In the genomic region with DNA sequence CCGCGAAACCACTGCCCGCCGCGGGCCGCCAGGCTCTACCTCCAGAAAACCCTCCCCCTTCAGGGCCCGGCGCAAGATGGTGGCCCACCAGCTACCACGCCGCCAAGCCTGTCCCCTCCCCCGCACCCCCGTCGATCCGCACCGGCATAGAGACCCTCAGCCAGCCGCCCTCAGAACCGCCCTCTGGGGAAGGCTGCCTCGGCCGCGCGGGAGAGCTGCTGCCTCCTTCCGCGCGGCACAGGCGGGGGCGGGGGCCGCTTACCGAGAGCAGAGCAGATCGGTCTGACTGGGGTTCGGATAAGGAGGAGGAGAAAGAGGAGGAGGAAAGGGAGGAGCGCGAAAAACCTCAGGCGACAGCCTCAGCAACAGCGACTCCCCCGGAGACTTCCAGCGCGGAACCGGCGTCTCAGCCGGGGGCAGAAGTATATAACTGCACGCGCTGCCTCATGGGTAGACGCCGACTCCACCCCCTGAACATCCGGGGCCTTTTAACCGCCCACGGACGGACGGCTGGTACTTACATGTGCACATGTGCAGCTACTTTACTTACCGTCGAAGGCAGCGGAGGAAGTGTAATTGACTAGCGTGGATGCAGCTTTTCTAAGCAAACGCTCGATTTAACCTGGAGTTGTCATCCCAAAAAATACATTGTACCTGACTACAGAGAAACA, we compare ENCODE assay signal across 1 cellular context.
TF ChIP-seq lines count a peak whose summit lies in the region.

A gene with protein sequence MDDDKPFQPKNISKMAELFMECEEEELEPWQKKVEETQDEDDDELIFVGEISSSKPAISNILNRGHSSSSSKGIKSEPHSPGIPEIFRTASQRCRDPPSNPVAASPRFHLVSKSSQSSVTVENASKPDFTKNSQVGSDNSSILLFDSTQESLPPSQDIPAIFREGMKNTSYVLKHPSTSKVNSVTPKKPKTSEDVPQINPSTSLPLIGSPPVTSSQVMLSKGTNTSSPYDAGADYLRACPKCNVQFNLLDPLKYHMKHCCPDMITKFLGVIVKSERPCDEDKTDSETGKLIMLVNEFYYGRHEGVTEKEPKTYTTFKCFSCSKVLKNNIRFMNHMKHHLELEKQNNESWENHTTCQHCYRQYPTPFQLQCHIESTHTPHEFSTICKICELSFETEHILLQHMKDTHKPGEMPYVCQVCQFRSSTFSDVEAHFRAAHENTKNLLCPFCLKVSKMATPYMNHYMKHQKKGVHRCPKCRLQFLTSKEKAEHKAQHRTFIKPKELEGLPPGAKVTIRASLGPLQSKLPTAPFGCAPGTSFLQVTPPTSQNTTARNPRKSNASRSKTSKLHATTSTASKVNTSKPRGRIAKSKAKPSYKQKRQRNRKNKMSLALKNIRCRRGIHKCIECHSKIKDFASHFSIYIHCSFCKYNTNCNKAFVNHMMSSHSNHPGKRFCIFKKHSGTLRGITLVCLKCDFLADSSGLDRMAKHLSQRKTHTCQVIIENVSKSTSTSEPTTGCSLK (minus strand): TSS at position 400 of the 671 bp plus-strand sequence. CDS start 8,450 bp downstream, outside the sequence.

TF ChIP-seq in HepG2, 621 proteins besides CTCF, POLR2A, EP300 and RAD21 (continued from another document and continues in another):
- no peak for TF ChIP-seq HNF4G (IDR thresholded peaks at IDR 0.05; ENCODE audit: borderline replicate concordance, low read depth, low read length)
- TF ChIP-seq HNF4G (CRISPR knock-in tag; IDR thresholded peaks at IDR 0.05; ENCODE audit: borderline replicate concordance, low read depth): no peak
- TF ChIP-seq, protein P1, sequence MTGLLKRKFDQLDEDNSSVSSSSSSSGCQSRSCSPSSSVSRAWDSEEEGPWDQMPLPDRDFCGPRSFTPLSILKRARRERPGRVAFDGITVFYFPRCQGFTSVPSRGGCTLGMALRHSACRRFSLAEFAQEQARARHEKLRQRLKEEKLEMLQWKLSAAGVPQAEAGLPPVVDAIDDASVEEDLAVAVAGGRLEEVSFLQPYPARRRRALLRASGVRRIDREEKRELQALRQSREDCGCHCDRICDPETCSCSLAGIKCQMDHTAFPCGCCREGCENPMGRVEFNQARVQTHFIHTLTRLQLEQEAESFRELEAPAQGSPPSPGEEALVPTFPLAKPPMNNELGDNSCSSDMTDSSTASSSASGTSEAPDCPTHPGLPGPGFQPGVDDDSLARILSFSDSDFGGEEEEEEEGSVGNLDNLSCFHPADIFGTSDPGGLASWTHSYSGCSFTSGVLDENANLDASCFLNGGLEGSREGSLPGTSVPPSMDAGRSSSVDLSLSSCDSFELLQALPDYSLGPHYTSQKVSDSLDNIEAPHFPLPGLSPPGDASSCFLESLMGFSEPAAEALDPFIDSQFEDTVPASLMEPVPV (CRISPR knock-in tag; IDR thresholded peaks at IDR 0.05): no peak
- TF ChIP-seq, protein P2, sequence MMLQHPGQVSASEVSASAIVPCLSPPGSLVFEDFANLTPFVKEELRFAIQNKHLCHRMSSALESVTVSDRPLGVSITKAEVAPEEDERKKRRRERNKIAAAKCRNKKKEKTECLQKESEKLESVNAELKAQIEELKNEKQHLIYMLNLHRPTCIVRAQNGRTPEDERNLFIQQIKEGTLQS (CRISPR knock-in tag; IDR thresholded peaks at IDR 0.05): no peak
- TF ChIP-seq, protein P3, sequence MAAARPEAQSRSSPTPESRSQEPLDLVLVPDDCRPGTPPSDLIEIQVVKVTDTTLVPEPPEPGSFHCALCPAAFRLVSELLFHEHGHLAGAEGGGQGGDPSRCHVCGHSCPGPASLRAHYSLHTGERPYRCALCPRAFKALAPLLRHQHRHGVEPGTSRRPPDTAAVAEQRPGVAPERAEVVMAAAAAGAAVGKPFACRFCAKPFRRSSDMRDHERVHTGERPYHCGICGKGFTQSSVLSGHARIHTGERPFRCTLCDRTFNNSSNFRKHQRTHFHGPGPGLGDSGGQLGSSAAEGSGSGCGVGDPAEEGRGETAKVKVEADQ (CRISPR knock-in tag; IDR thresholded peaks at IDR 0.05; ENCODE audit: borderline replicate concordance): 0 out of 2 replicates have a peak, but pooled peaks have one; percentile 36
- TF ChIP-seq, protein P4, sequence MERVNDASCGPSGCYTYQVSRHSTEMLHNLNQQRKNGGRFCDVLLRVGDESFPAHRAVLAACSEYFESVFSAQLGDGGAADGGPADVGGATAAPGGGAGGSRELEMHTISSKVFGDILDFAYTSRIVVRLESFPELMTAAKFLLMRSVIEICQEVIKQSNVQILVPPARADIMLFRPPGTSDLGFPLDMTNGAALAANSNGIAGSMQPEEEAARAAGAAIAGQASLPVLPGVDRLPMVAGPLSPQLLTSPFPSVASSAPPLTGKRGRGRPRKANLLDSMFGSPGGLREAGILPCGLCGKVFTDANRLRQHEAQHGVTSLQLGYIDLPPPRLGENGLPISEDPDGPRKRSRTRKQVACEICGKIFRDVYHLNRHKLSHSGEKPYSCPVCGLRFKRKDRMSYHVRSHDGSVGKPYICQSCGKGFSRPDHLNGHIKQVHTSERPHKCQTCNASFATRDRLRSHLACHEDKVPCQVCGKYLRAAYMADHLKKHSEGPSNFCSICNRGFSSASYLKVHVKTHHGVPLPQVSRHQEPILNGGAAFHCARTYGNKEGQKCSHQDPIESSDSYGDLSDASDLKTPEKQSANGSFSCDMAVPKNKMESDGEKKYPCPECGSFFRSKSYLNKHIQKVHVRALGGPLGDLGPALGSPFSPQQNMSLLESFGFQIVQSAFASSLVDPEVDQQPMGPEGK (CRISPR knock-in tag; IDR thresholded peaks at IDR 0.05): peak; percentile 32; the same call in 1 of the 2 replicates
- TF ChIP-seq ZNF790 (CRISPR knock-in tag; IDR thresholded peaks at IDR 0.05; ENCODE audit: borderline replicate concordance): 0 out of 2 replicates have a peak, but pooled peaks have one; percentile 12
- TF ChIP-seq ZFY (CRISPR knock-in tag; IDR thresholded peaks at IDR 0.05): peak; percentile 52; the same call in 1 of the 2 replicates
- TF ChIP-seq BCL6 (CRISPR knock-in tag; IDR thresholded peaks at IDR 0.05): peak; percentile 42; the same call in 1 of the 2 replicates
- TF ChIP-seq ZNF263 (CRISPR knock-in tag; IDR thresholded peaks at IDR 0.05): peak; percentile 91
- TF ChIP-seq ATF1 (CRISPR knock-in tag; IDR thresholded peaks at IDR 0.05): no peak
- TF ChIP-seq ELF1 (CRISPR knock-in tag; IDR thresholded peaks at IDR 0.05): peak; percentile 38
- TF ChIP-seq, protein P5, sequence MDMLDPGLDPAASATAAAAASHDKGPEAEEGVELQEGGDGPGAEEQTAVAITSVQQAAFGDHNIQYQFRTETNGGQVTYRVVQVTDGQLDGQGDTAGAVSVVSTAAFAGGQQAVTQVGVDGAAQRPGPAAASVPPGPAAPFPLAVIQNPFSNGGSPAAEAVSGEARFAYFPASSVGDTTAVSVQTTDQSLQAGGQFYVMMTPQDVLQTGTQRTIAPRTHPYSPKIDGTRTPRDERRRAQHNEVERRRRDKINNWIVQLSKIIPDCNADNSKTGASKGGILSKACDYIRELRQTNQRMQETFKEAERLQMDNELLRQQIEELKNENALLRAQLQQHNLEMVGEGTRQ (IDR thresholded peaks at IDR 0.05; ENCODE audit: low read depth, low read length): no peak
- TF ChIP-seq, protein P5 (CRISPR knock-in tag; IDR thresholded peaks at IDR 0.05; ENCODE audit: borderline replicate concordance): no peak
- TF ChIP-seq, protein P6, sequence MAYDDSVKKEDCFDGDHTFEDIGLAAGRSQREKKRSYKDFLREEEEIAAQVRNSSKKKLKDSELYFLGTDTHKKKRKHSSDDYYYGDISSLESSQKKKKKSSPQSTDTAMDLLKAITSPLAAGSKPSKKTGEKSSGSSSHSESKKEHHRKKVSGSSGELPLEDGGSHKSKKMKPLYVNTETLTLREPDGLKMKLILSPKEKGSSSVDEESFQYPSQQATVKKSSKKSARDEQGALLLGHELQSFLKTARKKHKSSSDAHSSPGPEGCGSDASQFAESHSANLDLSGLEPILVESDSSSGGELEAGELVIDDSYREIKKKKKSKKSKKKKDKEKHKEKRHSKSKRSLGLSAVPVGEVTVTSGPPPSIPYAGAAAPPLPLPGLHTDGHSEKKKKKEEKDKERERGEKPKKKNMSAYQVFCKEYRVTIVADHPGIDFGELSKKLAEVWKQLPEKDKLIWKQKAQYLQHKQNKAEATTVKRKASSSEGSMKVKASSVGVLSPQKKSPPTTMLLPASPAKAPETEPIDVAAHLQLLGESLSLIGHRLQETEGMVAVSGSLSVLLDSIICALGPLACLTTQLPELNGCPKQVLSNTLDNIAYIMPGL (CRISPR knock-in tag; IDR thresholded peaks at IDR 0.05; ENCODE audit: borderline replicate concordance in 1 of 2, low read depth in 1 of 2): peak; percentile 46 to 68; a peak in 3 of 4 replicates
- no peak for TF ChIP-seq REL (CRISPR knock-in tag; conservative IDR thresholded peaks at IDR 0.05)
- no peak for TF ChIP-seq NCOR1 (IDR thresholded peaks at IDR 0.05; ENCODE audit: borderline replicate concordance, low read length)
- TF ChIP-seq, protein P7, sequence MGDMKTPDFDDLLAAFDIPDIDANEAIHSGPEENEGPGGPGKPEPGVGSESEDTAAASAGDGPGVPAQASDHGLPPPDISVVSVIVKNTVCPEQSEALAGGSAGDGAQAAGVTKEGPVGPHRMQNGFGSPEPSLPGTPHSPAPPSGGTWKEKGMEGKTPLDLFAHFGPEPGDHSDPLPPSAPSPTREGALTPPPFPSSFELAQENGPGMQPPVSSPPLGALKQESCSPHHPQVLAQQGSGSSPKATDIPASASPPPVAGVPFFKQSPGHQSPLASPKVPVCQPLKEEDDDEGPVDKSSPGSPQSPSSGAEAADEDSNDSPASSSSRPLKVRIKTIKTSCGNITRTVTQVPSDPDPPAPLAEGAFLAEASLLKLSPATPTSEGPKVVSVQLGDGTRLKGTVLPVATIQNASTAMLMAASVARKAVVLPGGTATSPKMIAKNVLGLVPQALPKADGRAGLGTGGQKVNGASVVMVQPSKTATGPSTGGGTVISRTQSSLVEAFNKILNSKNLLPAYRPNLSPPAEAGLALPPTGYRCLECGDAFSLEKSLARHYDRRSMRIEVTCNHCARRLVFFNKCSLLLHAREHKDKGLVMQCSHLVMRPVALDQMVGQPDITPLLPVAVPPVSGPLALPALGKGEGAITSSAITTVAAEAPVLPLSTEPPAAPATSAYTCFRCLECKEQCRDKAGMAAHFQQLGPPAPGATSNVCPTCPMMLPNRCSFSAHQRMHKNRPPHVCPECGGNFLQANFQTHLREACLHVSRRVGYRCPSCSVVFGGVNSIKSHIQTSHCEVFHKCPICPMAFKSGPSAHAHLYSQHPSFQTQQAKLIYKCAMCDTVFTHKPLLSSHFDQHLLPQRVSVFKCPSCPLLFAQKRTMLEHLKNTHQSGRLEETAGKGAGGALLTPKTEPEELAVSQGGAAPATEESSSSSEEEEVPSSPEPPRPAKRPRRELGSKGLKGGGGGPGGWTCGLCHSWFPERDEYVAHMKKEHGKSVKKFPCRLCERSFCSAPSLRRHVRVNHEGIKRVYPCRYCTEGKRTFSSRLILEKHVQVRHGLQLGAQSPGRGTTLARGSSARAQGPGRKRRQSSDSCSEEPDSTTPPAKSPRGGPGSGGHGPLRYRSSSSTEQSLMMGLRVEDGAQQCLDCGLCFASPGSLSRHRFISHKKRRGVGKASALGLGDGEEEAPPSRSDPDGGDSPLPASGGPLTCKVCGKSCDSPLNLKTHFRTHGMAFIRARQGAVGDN (CRISPR knock-in tag; IDR thresholded peaks at IDR 0.05): peak; percentile 84
- TF ChIP-seq GABPB1 (CRISPR knock-in tag; IDR thresholded peaks at IDR 0.05): peak; percentile 65
- no peak for TF ChIP-seq ZNF788 (CRISPR knock-in tag; IDR thresholded peaks at IDR 0.05; ENCODE audit: borderline replicate concordance)
- TF ChIP-seq AGO2 (optimal IDR thresholded peaks at IDR 0.05; ENCODE audit: low read depth, low read length): peak; percentile 31
- TF ChIP-seq, protein P8, sequence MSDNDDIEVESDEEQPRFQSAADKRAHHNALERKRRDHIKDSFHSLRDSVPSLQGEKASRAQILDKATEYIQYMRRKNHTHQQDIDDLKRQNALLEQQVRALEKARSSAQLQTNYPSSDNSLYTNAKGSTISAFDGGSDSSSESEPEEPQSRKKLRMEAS (IDR thresholded peaks at IDR 0.05): peak; percentile 86
- peak; percentile 53; the same call in 1 of the 2 replicates for TF ChIP-seq ELF3 (CRISPR knock-in tag; IDR thresholded peaks at IDR 0.05)
- TF ChIP-seq, protein P9, sequence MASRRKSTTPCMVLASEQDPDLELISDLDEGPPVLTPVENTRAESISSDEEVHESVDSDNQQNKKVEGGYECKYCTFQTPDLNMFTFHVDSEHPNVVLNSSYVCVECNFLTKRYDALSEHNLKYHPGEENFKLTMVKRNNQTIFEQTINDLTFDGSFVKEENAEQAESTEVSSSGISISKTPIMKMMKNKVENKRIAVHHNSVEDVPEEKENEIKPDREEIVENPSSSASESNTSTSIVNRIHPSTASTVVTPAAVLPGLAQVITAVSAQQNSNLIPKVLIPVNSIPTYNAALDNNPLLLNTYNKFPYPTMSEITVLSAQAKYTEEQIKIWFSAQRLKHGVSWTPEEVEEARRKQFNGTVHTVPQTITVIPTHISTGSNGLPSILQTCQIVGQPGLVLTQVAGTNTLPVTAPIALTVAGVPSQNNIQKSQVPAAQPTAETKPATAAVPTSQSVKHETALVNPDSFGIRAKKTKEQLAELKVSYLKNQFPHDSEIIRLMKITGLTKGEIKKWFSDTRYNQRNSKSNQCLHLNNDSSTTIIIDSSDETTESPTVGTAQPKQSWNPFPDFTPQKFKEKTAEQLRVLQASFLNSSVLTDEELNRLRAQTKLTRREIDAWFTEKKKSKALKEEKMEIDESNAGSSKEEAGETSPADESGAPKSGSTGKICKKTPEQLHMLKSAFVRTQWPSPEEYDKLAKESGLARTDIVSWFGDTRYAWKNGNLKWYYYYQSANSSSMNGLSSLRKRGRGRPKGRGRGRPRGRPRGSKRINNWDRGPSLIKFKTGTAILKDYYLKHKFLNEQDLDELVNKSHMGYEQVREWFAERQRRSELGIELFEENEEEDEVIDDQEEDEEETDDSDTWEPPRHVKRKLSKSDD (CRISPR knock-in tag; IDR thresholded peaks at IDR 0.05; ENCODE audit: low read depth): no peak
- TF ChIP-seq SPEN (CRISPR knock-in tag; IDR thresholded peaks at IDR 0.05; ENCODE audit: low read depth): peak; percentile 48; the same call in 1 of the 2 replicates
- TF ChIP-seq, protein P10, sequence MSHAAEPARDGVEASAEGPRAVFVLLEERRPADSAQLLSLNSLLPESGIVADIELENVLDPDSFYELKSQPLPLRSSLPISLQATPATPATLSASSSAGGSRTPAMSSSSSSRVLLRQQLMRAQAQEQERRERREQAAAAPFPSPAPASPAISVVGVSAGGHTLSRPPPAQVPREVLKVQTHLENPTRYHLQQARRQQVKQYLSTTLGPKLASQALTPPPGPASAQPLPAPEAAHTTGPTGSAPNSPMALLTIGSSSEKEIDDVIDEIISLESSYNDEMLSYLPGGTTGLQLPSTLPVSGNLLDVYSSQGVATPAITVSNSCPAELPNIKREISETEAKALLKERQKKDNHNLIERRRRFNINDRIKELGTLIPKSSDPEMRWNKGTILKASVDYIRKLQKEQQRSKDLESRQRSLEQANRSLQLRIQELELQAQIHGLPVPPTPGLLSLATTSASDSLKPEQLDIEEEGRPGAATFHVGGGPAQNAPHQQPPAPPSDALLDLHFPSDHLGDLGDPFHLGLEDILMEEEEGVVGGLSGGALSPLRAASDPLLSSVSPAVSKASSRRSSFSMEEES (CRISPR knock-in tag; IDR thresholded peaks at IDR 0.05): peak; percentile 61; the same call in 1 of the 2 replicates
- peak; percentile 36; the same call in 1 of the 2 replicates for TF ChIP-seq ZNF749 (CRISPR knock-in tag; IDR thresholded peaks at IDR 0.05; ENCODE audit: borderline replicate concordance)
- peak; percentile 38; the same call in 1 of the 2 replicates for TF ChIP-seq SP5 (CRISPR knock-in tag; IDR thresholded peaks at IDR 0.05; ENCODE audit: borderline replicate concordance, low read depth)
